In the genomic region with DNA sequence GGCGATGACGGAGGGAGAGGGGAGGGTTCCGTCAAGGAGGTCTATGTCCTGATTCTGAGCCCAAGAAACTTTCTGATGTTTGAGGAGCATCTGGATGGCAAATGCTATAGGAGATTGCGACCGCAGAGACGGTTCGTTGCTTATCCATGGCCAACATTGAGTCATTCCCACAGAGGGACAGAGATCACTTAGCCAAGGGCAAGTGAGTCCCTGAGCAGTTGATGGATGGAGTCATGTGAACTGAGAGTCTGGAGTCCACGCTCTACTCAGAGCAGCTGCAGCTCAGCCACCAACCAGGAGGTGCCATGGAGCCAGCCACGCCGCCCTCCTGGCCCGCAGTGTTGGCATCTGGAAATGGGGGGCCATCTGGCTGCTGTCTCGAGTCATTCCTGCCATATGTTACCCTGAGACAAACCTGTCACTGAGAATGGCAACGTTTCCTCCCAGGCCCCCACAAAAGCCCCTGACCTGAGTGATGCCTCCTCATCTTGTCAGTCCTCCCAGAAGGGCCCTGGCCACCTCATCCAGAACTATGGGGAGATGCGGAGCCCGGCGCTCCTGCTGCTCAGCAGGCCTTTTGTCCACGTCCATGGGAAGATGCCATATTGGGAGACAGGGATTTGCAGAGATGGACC, we compare ENCODE assay signal across 25 cellular contexts. TPM values are rescaled to one million over a fixed set of nuclear protein-coding genes. Genes with fewer than 3 reads are reported as not detected.
DNase-seq lines count a peak whose midpoint lies in the region; ATAC-seq, FAIRE-seq and TF ChIP-seq lines count a peak whose summit lies in the region.
"Had no signal": no experiment of that assay in that cellular context is flagged by ENCODE, and none has a peak within 500 bp of the region (broad histone marks: within the 10 kb centered on the region; RNA-seq: fewer than 3 reads in every experiment).

No MANE protein-coding gene starts in this region.

- TF ChIP-seq RAD21 in HepG2 (CRISPR knock-in tag; IDR thresholded peaks at IDR 0.05): no peak

- H3K4me1 ChIP-seq in HepG2 (ENCODE audit: insufficient read depth, low read length) (peaks cover 27% of the 10 kb centered on the region), right lobe of liver (no peaks in the 10 kb centered on the region)
- H3K4me1 ChIP-seq: BE2C had no signal

- WGBS in HepG2 (ENCODE audit: low lambda C conversion rate): 22% methylated on average over 5 of the region's 17 CpGs
- WGBS in right lobe of liver (ENCODE audit: insufficient coverage, low coverage, low lambda C conversion rate, missing lambda C conversion rate): 83% methylated on average over 10 of the region's 17 CpGs

- CTCF ChIA-PET in HepG2 (lab: Yijun Ruan, JAX; ENCODE audit: low intra/inter-chr PET ratio, low total read pairs): no interaction called here

- no peak overlapping the region for H3K27ac ChIP-seq in HepG2 (ENCODE audit: extremely low read length, insufficient read depth, low read length)
- H3K27ac ChIP-seq in right lobe of liver: no peak overlapping the region
- H3K27ac ChIP-seq: RWPE1, SJCRH30 had no signal

- ATAC-seq in HepG2 (peak; percentile 73), right lobe of liver (no peak), GM18870 (IDR thresholded peaks at IDR 0.05; ENCODE audit: unreplicated experiment) (no peak)
- ATAC-seq: GM12878 had no signal

- H2AFZ ChIP-seq in HepG2 (ENCODE audit: low read length): no peak overlapping the region

- POLR2A ChIA-PET in HepG2 (lab: Yijun Ruan, JAX): no interaction called here

- TF ChIP-seq CTCF in HepG2 (CRISPR knock-in tag; IDR thresholded peaks at IDR 0.05): no peak
- TF ChIP-seq CTCF in right lobe of liver (IDR thresholded peaks at IDR 0.05): no peak
- TF ChIP-seq CTCF in foreskin fibroblast (IDR thresholded peaks at IDR 0.05; ENCODE audit: low read depth, low read length): no peak
- no peak for TF ChIP-seq CTCF in GM13976 (IDR thresholded peaks at IDR 0.05; ENCODE audit: borderline replicate concordance, control extremely low read depth, extremely low read depth, insufficient read depth, missing control alignments)

- no peak overlapping the region for H3K4me3 ChIP-seq in HepG2 (replicated peaks in 1 of 3; ENCODE audit: insufficient read depth in 1 of 3, low read depth in 2 of 3, low read length in 3 of 3)
- no peak overlapping the region for H3K4me3 ChIP-seq in right lobe of liver
- H3K4me3 ChIP-seq in foreskin fibroblast (ENCODE audit: low read depth in 1 of 2, low read length in 2 of 2): no peak overlapping the region
- H3K4me3 ChIP-seq: GM12878, SJCRH30 had no signal

- peak; percentile 39 for DNase-seq in HepG2 (ENCODE audit: low spot score)
- no peak for DNase-seq in right lobe of liver
- peak; percentile 77 to 93 for DNase-seq in NCI-H524 (lab: John Stamatoyannopoulos, UW)
- peak; percentile 79 to 82 for DNase-seq in foreskin fibroblast
- DNase-seq in SHP77 treated with DMSO at 0.1 percent for 48 hours (lab: John Stamatoyannopoulos, UW): no peak
- no peak for DNase-seq in stimulated activated CD4-positive, alpha-beta T cell treated with anti-CD3 and anti-CD28 coated beads, Interleukin-2, amount 100 ng/mL, for 24 hours
- no peak for DNase-seq in GM13976 (ENCODE audit: low spot score)
- DNase-seq: 8988T; BE2C; CD4-positive, CD25-positive, alpha-beta regulatory T cell; COR-L47; GF-D8; GOT3; Kasumi-1; MM.1S; NCI-H1092 treated with DMSO at 0.1 percent for 48 hours; NCI-H146; NCI-H2081 treated with DMSO at 0.1 percent for 48 hours; NCI-H510A; NCI-H82; OCI-M1; SJCRH30 had no signal

- H3K9ac ChIP-seq in HepG2 (ENCODE audit: insufficient read depth, low read depth, low read length): no peak overlapping the region

- 0 out of 2 replicates have a peak overlapping the region, but pooled peaks have one; percentile 7 for H3K4me2 ChIP-seq in HepG2 (ENCODE audit: low read depth, low read length)

- intact Hi-C loops in HepG2 (cut with micrococcal nuclease; ENCODE audit: unreplicated experiment) (no loop called here), right lobe of liver (cut with DNase I) (no loop called here)

- peaks cover 2 to 14% of the 10 kb centered on the region in 2 experiments; a peak in 4 of 5 replicates for H3K27me3 ChIP-seq in HepG2 (ENCODE audit: control insufficient read depth in 1 of 2, insufficient read depth in 2 of 2, low read length in 2 of 2)
- no peaks in the 10 kb centered on the region for H3K27me3 ChIP-seq in right lobe of liver
- H3K27me3 ChIP-seq: BE2C, SJCRH30 had no signal

- no peaks in the 10 kb centered on the region for H4K20me1 ChIP-seq in HepG2 (ENCODE audit: insufficient read depth, low read length)

- BruUV-seq in HepG2 (replicated peaks; lab: Mats Ljungman, UMichigan): no TSS peak

- no peak for FAIRE-seq in HepG2 (lab: Jason Lieb, UNC)
- FAIRE-seq: GM12878 had no signal

- TF ChIP-seq POLR2A in HepG2 (IDR thresholded peaks at IDR 0.05; ENCODE audit: insufficient read depth in 1 of 2, low read depth in 2 of 2, low read length in 2 of 2) (no peak), right lobe of liver (IDR thresholded peaks at IDR 0.05) (no peak)

- TF ChIP-seq EP300 in HepG2 (IDR thresholded peaks at IDR 0.05; ENCODE audit: low read depth in 2 of 2, low read length in 2 of 2) (no peak), HepG2 (CRISPR knock-in tag; IDR thresholded peaks at IDR 0.05; ENCODE audit: borderline replicate concordance) (no peak)

- in situ Hi-C loops in HepG2 (cut with HindIII; ENCODE audit: extremely low pct_ligation_motif_present, low pct_unique_long_range_greater_than_20kb): no loop called here
- in situ Hi-C loops in GM13976 (cut with MboI; ENCODE audit: low sequenced_read_pairs, unreplicated experiment): no loop called here

- H3K9me3 ChIP-seq in HepG2 (ENCODE audit: low read length) (no peaks in the 10 kb centered on the region), right lobe of liver (no peaks in the 10 kb centered on the region)
- H3K9me3 ChIP-seq: BE2C, SJCRH30 had no signal

- no peaks in the 10 kb centered on the region for H3K79me2 ChIP-seq in HepG2 (ENCODE audit: insufficient read depth, low read length)

- no peaks in the 10 kb centered on the region for H3K36me3 ChIP-seq in HepG2 (replicated peaks in 1 of 2; ENCODE audit: control insufficient read depth in 1 of 2, insufficient read depth in 2 of 2, low read length in 2 of 2)
- H3K36me3 ChIP-seq in right lobe of liver: no peaks in the 10 kb centered on the region
- H3K36me3 ChIP-seq: BE2C, SJCRH30 had no signal

TF ChIP-seq in HepG2, 621 proteins besides CTCF, POLR2A, EP300 and RAD21 (continues in another document):
- peak; percentile 66 for TF ChIP-seq FOSL2 (CRISPR knock-in tag; IDR thresholded peaks at IDR 0.05)
- TF ChIP-seq, protein P1, sequence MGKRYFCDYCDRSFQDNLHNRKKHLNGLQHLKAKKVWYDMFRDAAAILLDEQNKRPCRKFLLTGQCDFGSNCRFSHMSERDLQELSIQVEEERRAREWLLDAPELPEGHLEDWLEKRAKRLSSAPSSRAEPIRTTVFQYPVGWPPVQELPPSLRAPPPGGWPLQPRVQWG (CRISPR knock-in tag; IDR thresholded peaks at IDR 0.05; ENCODE audit: borderline replicate concordance, low read depth): no peak
- TF ChIP-seq FOXK1 (CRISPR knock-in tag; IDR thresholded peaks at IDR 0.05; ENCODE audit: borderline replicate concordance, low read depth): no peak
- TF ChIP-seq ZKSCAN5 (CRISPR knock-in tag; IDR thresholded peaks at IDR 0.05): no peak
- no peak for TF ChIP-seq IKZF1 (IDR thresholded peaks at IDR 0.05)
- 0 out of 2 replicates have a peak, but pooled peaks have one; percentile 50 for TF ChIP-seq TFE3 (CRISPR knock-in tag; IDR thresholded peaks at IDR 0.05)

RNA-seq across cellular contexts. Expression of gene ATP5PO, which starts 58.6 kb away (rescaled TPM):
- total RNA-seq in HepG2 (2016; rRNA removed; fragmentation: Illumina TruSeq; extraction: Trizol): 256 and 343 TPM in 2 replicates
- total RNA-seq in HepG2 (2016; cell fraction: cytosol; rRNA removed; fragmentation: Illumina TruSeq; extraction: Trizol; ENCODE audit: low read depth): 164 and 167 TPM in 2 replicates
- 249 and 372 TPM in 2 replicates for total RNA-seq in HepG2 (2016; cell fraction: insoluble cytoplasmic fraction; rRNA removed; fragmentation: Illumina TruSeq; extraction: Trizol)
- 151 and 155 TPM in 2 replicates for total RNA-seq in HepG2 (2016; cell fraction: membrane; rRNA removed; fragmentation: Illumina TruSeq; extraction: Trizol)
- 91.7 and 110 TPM in 2 replicates for total RNA-seq in HepG2 (2016; cell fraction: nucleus; rRNA removed; fragmentation: Illumina TruSeq; extraction: Trizol)
- 210 and 297 TPM in 2 replicates for polyA plus RNA-seq in HepG2 (2011; rRNA removed)
- polyA plus RNA-seq in HepG2 (2011; cell fraction: cytosol; rRNA removed): 191 and 238 TPM in 2 replicates
- polyA plus RNA-seq in HepG2 (2011; cell fraction: nucleus; rRNA removed): 57.6 and 58.8 TPM in 2 replicates
- 189 and 218 TPM in 2 replicates for polyA plus RNA-seq in HepG2 (2012)
- polyA plus RNA-seq in HepG2 (2016; cell fraction: cytosol; fragmentation: Illumina TruSeq; extraction: Trizol; ENCODE audit: low read depth): 156 and 166 TPM in 2 replicates
- polyA plus RNA-seq in HepG2 (2016; cell fraction: insoluble cytoplasmic fraction; fragmentation: Illumina TruSeq; extraction: Trizol; ENCODE audit: low read depth): 387 and 430 TPM in 2 replicates
- 145 and 159 TPM in 2 replicates for polyA plus RNA-seq in HepG2 (2016; cell fraction: membrane; fragmentation: Illumina TruSeq; extraction: Trizol; ENCODE audit: low read depth)
- polyA plus RNA-seq in HepG2 (2016; cell fraction: nucleus; fragmentation: Illumina TruSeq; extraction: Trizol; ENCODE audit: insufficient read depth, low read depth): 154 and 160 TPM in 2 replicates
- polyA minus RNA-seq in HepG2 (2011; rRNA and poly(A)+ RNA removed; ENCODE audit: low replicate concordance): 48.9 and 100 TPM in 2 replicates
- polyA minus RNA-seq in HepG2 (2011; cell fraction: cytosol; rRNA and poly(A)+ RNA removed): 42.2 and 52.1 TPM in 2 replicates
- 34.6 and 39.2 TPM in 2 replicates for polyA minus RNA-seq in HepG2 (2011; cell fraction: nucleus; rRNA and poly(A)+ RNA removed)
- 100 to 1,000 TPM in 3 of 6 experiments, 10 to 100 TPM in 3; 87.3 to 191 (median 98.7) TPM for total RNA-seq in right lobe of liver

Comparison
In these comparisons a context has a peak if more than half of its experiments do, and no peak if none do; other contexts are left out.
1. DNase-seq: peak in HepG2 (single experiment), NCI-H524 (2 of 2) and foreskin fibroblast (2 of 2); none in right lobe of liver (0 of 3), SHP77 treated with DMSO at 0.1 percent for 48 hours (single experiment), stimulated activated CD4-positive, alpha-beta T cell treated with anti-CD3 and anti-CD28 coated beads, Interleukin-2, amount 100 ng/mL, for 24 hours (0 of 2) and GM13976 (single experiment).